21 cellular contexts compared by ENCODE assay signal in genomic region chr5:158233735-158234322, GRCh38.
A peak's percentile ranks its signal among the peaks of the same experiment; 100 is the strongest.
DNase-seq lines count a peak whose midpoint lies in the region; ATAC-seq and TF ChIP-seq lines count a peak whose summit lies in the region.
"Had no signal": no experiment of that assay in that cellular context is flagged by ENCODE, and none has a peak within 500 bp of the region (broad histone marks: within the 10 kb centered on the region; RNA-seq: fewer than 3 reads in every experiment).

No MANE protein-coding gene starts in this region.

- H3K27ac ChIP-seq in GM23338 (ENCODE audit: low read depth): no peak overlapping the region
- H3K27ac ChIP-seq in ovary: no peak overlapping the region
- H3K27ac ChIP-seq: cardiac muscle cell, RWPE1, WERI-Rb-1 had no signal

- no peaks in the 10 kb centered on the region for H3K9me2 ChIP-seq in GM23338 (ENCODE audit: insufficient read depth)
- H3K9me2 ChIP-seq: SK-N-SH had no signal

- H3K9me3 Mint-ChIP-seq in GM23338: no peaks in the 10 kb centered on the region
- H3K9me3 Mint-ChIP-seq in dendritic cell treated with granulocyte-macrophage colony-stimulating factor and Interleukin-4, amounts not matched to agents 40 ng/mL and 50 ng/mL, for 4 days: peaks cover 9% of the 10 kb centered on the region
- H3K9me3 Mint-ChIP-seq in stimulated activated naive B cell treated with anti-CD40 and anti-IgM and Interleukin-4, amounts not matched to agents 10 μg/mL and 1 μg/mL and 100 μg/mL, for 72 hours: peaks cover 3 to 5% of the 10 kb centered on the region in 2 donors
- H3K9me3 Mint-ChIP-seq: activated naive CD4-positive, alpha-beta T cell treated with anti-CD3 and anti-CD28 coated beads, Interleukin-2, amount 10 ng/mL, durations not matched to agents 7 days and 5 days; H9 had no signal

- H3K4me1 ChIP-seq in GM23338 (ENCODE audit: insufficient read depth) (no peaks in the 10 kb centered on the region), ovary (ENCODE audit: insufficient read depth) (no peaks in the 10 kb centered on the region)

- H3F3A ChIP-seq in GM23338 (replicated peaks; ENCODE audit: low read depth): no peaks in the 10 kb centered on the region

- H3K9me3 ChIP-seq in ovary: no peaks in the 10 kb centered on the region
- H3K9me3 ChIP-seq: SK-N-SH had no signal

- no peak overlapping the region for H2AFZ ChIP-seq in GM23338

- no peaks in the 10 kb centered on the region for H3K36me3 Mint-ChIP-seq in GM23338 (ENCODE audit: low read depth)
- no peaks in the 10 kb centered on the region for H3K36me3 Mint-ChIP-seq in dendritic cell treated with granulocyte-macrophage colony-stimulating factor and Interleukin-4, amounts not matched to agents 40 ng/mL and 50 ng/mL, for 4 days (ENCODE audit: low read depth)
- H3K36me3 Mint-ChIP-seq in stimulated activated naive B cell treated with anti-CD40 and anti-IgM and Interleukin-4, amounts not matched to agents 10 μg/mL and 1 μg/mL and 100 μg/mL, for 72 hours: peaks cover 0 to 3% of the 10 kb centered on the region in 2 donors
- H3K36me3 Mint-ChIP-seq: activated CD8-positive, alpha-beta memory T cell treated with anti-CD3 and anti-CD28 coated beads, Interleukin-2, amount 10 ng/mL, durations not matched to agents 7 days and 5 days; activated naive CD4-positive, alpha-beta T cell treated with anti-CD3 and anti-CD28 coated beads, Interleukin-2, amount 10 ng/mL, durations not matched to agents 7 days and 5 days had no signal

- H3K27ac Mint-ChIP-seq in GM23338: peak overlapping the region; percentile 61
- peak overlapping the region; percentile 62 for H3K27ac Mint-ChIP-seq in dendritic cell treated with granulocyte-macrophage colony-stimulating factor and Interleukin-4, amounts not matched to agents 40 ng/mL and 50 ng/mL, for 4 days
- no peak overlapping the region for H3K27ac Mint-ChIP-seq in stimulated activated naive B cell treated with anti-CD40 and anti-IgM and Interleukin-4, amounts not matched to agents 10 μg/mL and 1 μg/mL and 100 μg/mL, for 72 hours
- H3K27ac Mint-ChIP-seq: activated CD8-positive, alpha-beta memory T cell treated with anti-CD3 and anti-CD28 coated beads, Interleukin-2, amount 10 ng/mL, durations not matched to agents 7 days and 5 days; activated naive CD4-positive, alpha-beta T cell treated with anti-CD3 and anti-CD28 coated beads, Interleukin-2, amount 10 ng/mL, durations not matched to agents 7 days and 5 days had no signal

- H3K4me2 ChIP-seq in GM23338: no peak overlapping the region
- H3K4me2 ChIP-seq: SK-N-SH had no signal

- 91 to 96% (median 93%) methylated on average over 2 of the region's 2 CpGs for WGBS in ovary, 3 donors

- TF ChIP-seq CTCF in GM23338 (conservative IDR thresholded peaks at IDR 0.05; ENCODE audit: low read depth in 2 of 2): no peak
- TF ChIP-seq CTCF in ovary (IDR thresholded peaks at IDR 0.05): no peak

- H3K27me3 Mint-ChIP-seq in GM23338 (ENCODE audit: insufficient read depth, low read depth, poor library complexity): peaks cover 2% of the 10 kb centered on the region
- H3K27me3 Mint-ChIP-seq in dendritic cell treated with granulocyte-macrophage colony-stimulating factor and Interleukin-4, amounts not matched to agents 40 ng/mL and 50 ng/mL, for 4 days: no peaks in the 10 kb centered on the region
- H3K27me3 Mint-ChIP-seq in stimulated activated naive B cell treated with anti-CD40 and anti-IgM and Interleukin-4, amounts not matched to agents 10 μg/mL and 1 μg/mL and 100 μg/mL, for 72 hours: no peaks in the 10 kb centered on the region
- H3K27me3 Mint-ChIP-seq: activated CD8-positive, alpha-beta memory T cell treated with anti-CD3 and anti-CD28 coated beads, Interleukin-2, amount 10 ng/mL, durations not matched to agents 7 days and 5 days; activated naive CD4-positive, alpha-beta T cell treated with anti-CD3 and anti-CD28 coated beads, Interleukin-2, amount 10 ng/mL, durations not matched to agents 7 days and 5 days had no signal

- no peaks in the 10 kb centered on the region for H4K20me1 ChIP-seq in GM23338 (replicated peaks; ENCODE audit: insufficient read depth)

- H3K4me3 Mint-ChIP-seq in GM23338: no peak overlapping the region
- H3K4me3 Mint-ChIP-seq in dendritic cell treated with granulocyte-macrophage colony-stimulating factor and Interleukin-4, amounts not matched to agents 40 ng/mL and 50 ng/mL, for 4 days: no peak overlapping the region
- peak overlapping the region; percentile 75 for H3K4me3 Mint-ChIP-seq in stimulated activated naive B cell treated with anti-CD40 and anti-IgM and Interleukin-4, amounts not matched to agents 10 μg/mL and 1 μg/mL and 100 μg/mL, for 72 hours
- H3K4me3 Mint-ChIP-seq: activated CD8-positive, alpha-beta memory T cell treated with anti-CD3 and anti-CD28 coated beads, Interleukin-2, amount 10 ng/mL, durations not matched to agents 7 days and 5 days; activated naive CD4-positive, alpha-beta T cell treated with anti-CD3 and anti-CD28 coated beads, Interleukin-2, amount 10 ng/mL, durations not matched to agents 7 days and 5 days; H9 had no signal

- DNase-seq in GM23338 (ENCODE audit: low spot score): no peak
- DNase-seq in NOMO-1 treated with dmso at 0.1 percent for 144 hours (lab: John Stamatoyannopoulos, UW; ENCODE audit: unreplicated experiment): peak; percentile 3
- DNase-seq in stimulated activated naive B cell treated with anti-CD40 and anti-IgM and Interleukin-4, amounts not matched to agents 10 μg/mL and 1 μg/mL and 100 μg/mL, for 72 hours: no peak
- no peak for DNase-seq in NCI-H526 treated with DMSO at 0.1 percent for 48 hours (lab: John Stamatoyannopoulos, UW)
- no peak for DNase-seq in ovary
- DNase-seq: activated CD4-positive, alpha-beta T cell treated with anti-CD3 and anti-CD28 coated beads, Interleukin-2, amount 50 U/mL, for 1 hour; activated CD8-positive, alpha-beta memory T cell treated with anti-CD3 and anti-CD28 coated beads, Interleukin-2, amount 10 ng/mL, durations not matched to agents 7 days and 5 days; activated naive CD4-positive, alpha-beta T cell treated with anti-CD3 and anti-CD28 coated beads, Interleukin-2, amount 10 ng/mL, durations not matched to agents 7 days and 5 days; dermis blood vessel endothelial cell; H9; NK-92 treated with Interleukin-12 subunit alpha and Interleukin-12 subunit beta, amount 100 ng/mL, for 24 hours; SK-N-SH; stimulated activated CD8-positive, alpha-beta memory T cell treated with anti-CD3 and anti-CD28 coated beads, Interleukin-4, amount 100 ng/mL, for 48 hours; trophoblast cell; WERI-Rb-1 had no signal

- no peaks in the 10 kb centered on the region for H3K27me3 ChIP-seq in GM23338 (ENCODE audit: insufficient read depth)
- H3K27me3 ChIP-seq in ovary: no peaks in the 10 kb centered on the region
- H3K27me3 ChIP-seq: cardiac muscle cell had no signal

- TF ChIP-seq POLR2A in ovary (IDR thresholded peaks at IDR 0.05): no peak

- TF ChIP-seq EP300 in ovary (IDR thresholded peaks at IDR 0.05): no peak

- H3K4me1 Mint-ChIP-seq in GM23338: peaks cover 3% of the 10 kb centered on the region; the same call in 2 of the 3 replicates
- H3K4me1 Mint-ChIP-seq in dendritic cell treated with granulocyte-macrophage colony-stimulating factor and Interleukin-4, amounts not matched to agents 40 ng/mL and 50 ng/mL, for 4 days (ENCODE audit: low read depth): peaks cover 30% of the 10 kb centered on the region
- peaks cover 17 to 20% of the 10 kb centered on the region in 2 donors for H3K4me1 Mint-ChIP-seq in stimulated activated naive B cell treated with anti-CD40 and anti-IgM and Interleukin-4, amounts not matched to agents 10 μg/mL and 1 μg/mL and 100 μg/mL, for 72 hours
- H3K4me1 Mint-ChIP-seq: activated CD8-positive, alpha-beta memory T cell treated with anti-CD3 and anti-CD28 coated beads, Interleukin-2, amount 10 ng/mL, durations not matched to agents 7 days and 5 days had no signal

- H3K36me3 ChIP-seq in GM23338 (ENCODE audit: insufficient read depth): no peaks in the 10 kb centered on the region
- H3K36me3 ChIP-seq in ovary: no peaks in the 10 kb centered on the region
- H3K36me3 ChIP-seq: cardiac muscle cell, WERI-Rb-1 had no signal

- no peak for ATAC-seq in GM23338
- ATAC-seq in stimulated activated naive B cell treated with anti-CD40 and anti-IgM and Interleukin-4, amounts not matched to agents 10 μg/mL and 1 μg/mL and 100 μg/mL, for 72 hours (replicated peaks): peak; percentile 10 to 50
- ATAC-seq in GM19328 (IDR thresholded peaks at IDR 0.05; ENCODE audit: unreplicated experiment): no peak
- ATAC-seq: activated CD8-positive, alpha-beta memory T cell treated with anti-CD3 and anti-CD28 coated beads, Interleukin-2, amount 10 ng/mL, durations not matched to agents 7 days and 5 days; GM12878 had no signal

- intact Hi-C loops in dendritic cell treated with granulocyte-macrophage colony-stimulating factor and Interleukin-4, amounts not matched to agents 40 ng/mL and 50 ng/mL, for 4 days (cut with micrococcal nuclease): no loop called here
- intact Hi-C loops in ovary (cut with DNase I): no loop called here

- no peaks in the 10 kb centered on the region for H3K79me2 ChIP-seq in GM23338 (replicated peaks; ENCODE audit: insufficient read depth)

- H3K4me3 ChIP-seq in GM23338 (no peak overlapping the region), ovary (no peak overlapping the region)
- H3K4me3 ChIP-seq: cardiac muscle cell, GM12878, lung had no signal

TF ChIP-seq in GM23338, 12 proteins besides CTCF, POLR2A, EP300 and RAD21 (continues in another document):
- TF ChIP-seq EZH2 (IDR thresholded peaks at IDR 0.05; ENCODE audit: low read depth, unreplicated experiment) (no peak), JUNB (IDR thresholded peaks at IDR 0.05; ENCODE audit: unreplicated experiment) (no peak), CREB1 (CRISPR knock-in tag; IDR thresholded peaks at IDR 0.05; ENCODE audit: low read depth) (no peak), STAT1 (IDR thresholded peaks at IDR 0.05; ENCODE audit: unreplicated experiment) (no peak), NANOG (IDR thresholded peaks at IDR 0.05; ENCODE audit: borderline replicate concordance) (no peak), ZNF331 (CRISPR knock-in tag; IDR thresholded peaks at IDR 0.05; ENCODE audit: low read depth) (no peak), EZH2phosphoT487 (IDR thresholded peaks at IDR 0.05; ENCODE audit: unreplicated experiment) (no peak), ETS1 (IDR thresholded peaks at IDR 0.05) (no peak)

Comparison
In these comparisons a context has a peak if more than half of its experiments do, and no peak if none do; other contexts are left out.
1. ATAC-seq: peak in stimulated activated naive B cell treated with anti-CD40 and anti-IgM and Interleukin-4, amounts not matched to agents 10 μg/mL and 1 μg/mL and 100 μg/mL, for 72 hours (2 of 2); none in GM23338 (single experiment) and GM19328 (single experiment).
2. H3K4me3 Mint-ChIP-seq: peak in stimulated activated naive B cell treated with anti-CD40 and anti-IgM and Interleukin-4, amounts not matched to agents 10 μg/mL and 1 μg/mL and 100 μg/mL, for 72 hours (2 of 2); none in GM23338 (single experiment) and dendritic cell treated with granulocyte-macrophage colony-stimulating factor and Interleukin-4, amounts not matched to agents 40 ng/mL and 50 ng/mL, for 4 days (single experiment).